In the genomic region with DNA sequence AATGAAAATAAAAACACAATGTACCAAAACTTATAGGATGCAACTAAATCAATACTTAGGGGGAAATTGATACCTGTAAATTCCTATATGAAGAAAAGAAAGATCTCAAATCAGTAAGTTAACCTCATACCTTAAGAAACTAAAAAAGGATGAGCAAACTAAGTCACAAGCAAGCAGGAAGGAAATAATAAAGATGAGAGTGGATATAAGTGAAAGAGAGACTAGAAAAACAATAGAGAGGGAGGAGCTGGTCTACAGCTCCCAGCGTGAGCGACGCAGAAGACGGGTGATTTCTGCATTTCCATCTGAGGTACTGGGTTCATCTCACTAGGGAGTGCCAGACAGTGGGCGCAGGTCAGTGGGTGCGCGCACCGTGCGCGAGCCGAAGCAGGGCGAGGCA, we compare ENCODE assay signal across 8 cellular contexts.
A peak's percentile ranks its signal among the peaks of the same experiment; 100 is the strongest.
DNase-seq lines count a peak whose midpoint lies in the region; ATAC-seq and TF ChIP-seq lines count a peak whose summit lies in the region.
"Not testable (repeated sequence)": the region's sequence is repeated elsewhere in the genome, so short reads cannot be mapped to it uniquely, and the experiment has no call there.

No MANE protein-coding gene starts in this region.

- peak overlapping the region; percentile 78 for H3K4me3 Mint-ChIP-seq in activated B cell treated with CpG ODN at 0.5 μM for 24 hours

- not testable (repeated sequence) for H3K4me1 Mint-ChIP-seq in activated B cell treated with CpG ODN at 0.5 μM for 24 hours

- H3K27ac Mint-ChIP-seq in activated B cell treated with CpG ODN at 0.5 μM for 24 hours: peak overlapping the region; percentile 26

- H3K4me3 ChIP-seq in MG63: peak overlapping the region; percentile 54
- peak overlapping the region; percentile 5 to 26 for H3K4me3 ChIP-seq in cardiac fibroblast (replicated peaks in 1 of 2; ENCODE audit: low read depth in 2 of 2, low read length in 2 of 2)
- H3K4me3 ChIP-seq in iPS-18a (ENCODE audit: low read length): peak overlapping the region; percentile 46
- peak overlapping the region; percentile 66 for H3K4me3 ChIP-seq in skeletal muscle satellite cell (ENCODE audit: low read length)

- ATAC-seq in GM21526 (IDR thresholded peaks at IDR 0.05; ENCODE audit: low FRiP score, unreplicated experiment) (peak; percentile 58), HG03066 (IDR thresholded peaks at IDR 0.05; ENCODE audit: low read depth, unreplicated experiment) (peak; percentile 54)
- ATAC-seq in activated B cell treated with CpG ODN at 0.5 μM for 24 hours (ENCODE audit: low read depth): not testable (repeated sequence)

- not testable (repeated sequence) for DNase-seq in MG63; activated B cell treated with CpG ODN at 0.5 μM for 24 hours; cardiac fibroblast (ENCODE audit: low read depth in 2 of 2)

- not testable (repeated sequence) for H3K9me3 ChIP-seq in ES-I3 (ENCODE audit: control insufficient read depth, insufficient read depth, low read length); MG63; iPS-18a (ENCODE audit: control insufficient read depth, low read depth, low read length); skeletal muscle satellite cell (replicated peaks; ENCODE audit: low read length)

- H3K27me3 ChIP-seq in MG63; iPS-18a (ENCODE audit: control insufficient read depth, insufficient read depth, low read length); skeletal muscle satellite cell (ENCODE audit: control insufficient read depth, insufficient read depth, low read length): not testable (repeated sequence)

- peak overlapping the region; percentile 69 for H3K4me2 ChIP-seq in skeletal muscle satellite cell (ENCODE audit: low read length)

- H3K36me3 Mint-ChIP-seq in activated B cell treated with CpG ODN at 0.5 μM for 24 hours (ENCODE audit: low read depth): not testable (repeated sequence)

- TF ChIP-seq CTCF in activated B cell treated with CpG ODN at 0.5 μM for 24 hours (IDR thresholded peaks at IDR 0.05); cardiac fibroblast (IDR thresholded peaks at IDR 0.05; ENCODE audit: low read depth, low read length): not testable (repeated sequence)

- H3K27ac ChIP-seq in iPS-18a (ENCODE audit: low read length): not testable (repeated sequence)

- not testable (repeated sequence) for H3K4me1 ChIP-seq in ES-I3 (ENCODE audit: insufficient read depth, low read length); iPS-18a (ENCODE audit: control insufficient read depth, low read depth, low read length); skeletal muscle satellite cell (ENCODE audit: control insufficient read depth, insufficient read depth, low read length)

- CTCF ChIA-PET in activated B cell treated with CpG ODN at 0.5 μM for 24 hours (lab: Charles Lee): not testable (repeated sequence)

- H3K36me3 ChIP-seq in ES-I3 (ENCODE audit: insufficient read depth, low read length); MG63; iPS-18a (ENCODE audit: control insufficient read depth, low read depth, low read length); skeletal muscle satellite cell (ENCODE audit: insufficient read depth, low read length): not testable (repeated sequence)

- peak overlapping the region; percentile 42; the same call in 1 of the 2 replicates for H3K9ac ChIP-seq in ES-I3 (ENCODE audit: low read depth, low read length)
- H3K9ac ChIP-seq in iPS-18a (ENCODE audit: low read length); skeletal muscle satellite cell (ENCODE audit: low read depth, low read length): not testable (repeated sequence)

- H3K27me3 Mint-ChIP-seq in activated B cell treated with CpG ODN at 0.5 μM for 24 hours: not testable (repeated sequence)

- POLR2A ChIA-PET in activated B cell treated with CpG ODN at 0.5 μM for 24 hours (lab: Charles Lee): not testable (repeated sequence)

- H3K9me3 Mint-ChIP-seq in activated B cell treated with CpG ODN at 0.5 μM for 24 hours: not testable (repeated sequence)

- intact Hi-C loops in activated B cell treated with CpG ODN at 0.5 μM for 24 hours (cut with micrococcal nuclease): not testable (repeated sequence)

Comparison
In these comparisons a context has a peak if more than half of its experiments do, and no peak if none do; other contexts are left out.
1. H3K4me3 ChIP-seq: peak in every context shown above with its lines; median percentile 66 in skeletal muscle satellite cell; 54 in MG63; 46 in iPS-18a; 16 in cardiac fibroblast.